29 cellular contexts compared by ENCODE assay signal in the genomic region with DNA sequence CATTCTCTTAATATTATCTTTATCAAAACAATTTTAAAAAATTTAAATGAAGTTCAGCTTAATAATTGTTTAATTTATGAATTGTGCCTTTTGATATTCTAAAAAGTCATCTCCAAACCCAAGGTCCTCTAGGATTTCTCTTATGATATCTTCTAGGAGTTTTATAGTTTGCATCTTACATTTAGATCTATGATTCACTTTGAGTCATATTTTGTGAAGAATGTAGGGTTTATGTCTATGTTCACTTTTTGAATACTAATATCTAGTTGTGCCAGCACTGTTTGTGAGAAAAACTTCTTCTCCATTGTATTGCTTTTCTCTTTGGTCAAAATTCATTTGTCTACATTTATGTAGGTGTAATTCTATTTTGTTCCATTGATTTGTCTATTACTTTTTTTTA.
"Had no signal": no experiment of that assay in that cellular context is flagged by ENCODE, and none has a peak within 500 bp of the region (broad histone marks: within the 10 kb centered on the region; RNA-seq: fewer than 3 reads in every experiment).

No MANE protein-coding gene starts in this region.

- H3K4me1 ChIP-seq: ascending aorta, breast epithelium, esophagus squamous epithelium, gastroesophageal sphincter, heart right ventricle had no signal

- H3K4me1 Mint-ChIP-seq: activated CD4-positive, alpha-beta memory T cell treated with anti-CD3 and anti-CD28 coated beads, Interleukin-2, amount 10 ng/mL, durations not matched to agents 7 days and 5 days; activated CD4-positive, alpha-beta T cell treated with anti-CD3 and anti-CD28 coated beads for 36 hours; activated CD4-positive, alpha-beta T cell treated with anti-CD3 and anti-CD28 coated beads, Interleukin-2, amount 10 ng/mL, durations not matched to agents 24 days and 14 days; activated naive CD4-positive, alpha-beta T cell treated with anti-CD3 and anti-CD28 coated beads, Interleukin-2, amount 10 ng/mL, durations not matched to agents 7 days and 5 days; activated naive CD8-positive, alpha-beta T cell treated with anti-CD3 and anti-CD28 coated beads, Interleukin-2, amount 10 ng/mL, durations not matched to agents 7 days and 5 days; brain; central memory CD8-positive, alpha-beta T cell had no signal

- H3K27me3 Mint-ChIP-seq: activated CD4-positive, alpha-beta memory T cell treated with anti-CD3 and anti-CD28 coated beads, Interleukin-2, amount 10 ng/mL, durations not matched to agents 7 days and 5 days; activated CD4-positive, alpha-beta T cell treated with anti-CD3 and anti-CD28 coated beads for 36 hours; activated CD4-positive, alpha-beta T cell treated with anti-CD3 and anti-CD28 coated beads, Interleukin-2, amount 10 ng/mL, durations not matched to agents 24 days and 14 days; activated naive CD4-positive, alpha-beta T cell treated with anti-CD3 and anti-CD28 coated beads, Interleukin-2, amount 10 ng/mL, durations not matched to agents 7 days and 5 days; activated naive CD8-positive, alpha-beta T cell treated with anti-CD3 and anti-CD28 coated beads, Interleukin-2, amount 10 ng/mL, durations not matched to agents 7 days and 5 days; activated T-cell treated with anti-CD3 and anti-CD28 coated beads, Interleukin-2, amount 50 U/mL, for 24 hours; central memory CD8-positive, alpha-beta T cell; effector memory CD8-positive, alpha-beta T cell had no signal

- H3K4me3 Mint-ChIP-seq: activated CD4-positive, alpha-beta memory T cell treated with anti-CD3 and anti-CD28 coated beads, Interleukin-2, amount 10 ng/mL, durations not matched to agents 7 days and 5 days; activated CD4-positive, alpha-beta T cell treated with anti-CD3 and anti-CD28 coated beads for 36 hours; activated CD4-positive, alpha-beta T cell treated with anti-CD3 and anti-CD28 coated beads, Interleukin-2, amount 10 ng/mL, durations not matched to agents 24 days and 14 days; activated naive CD4-positive, alpha-beta T cell treated with anti-CD3 and anti-CD28 coated beads, Interleukin-2, amount 10 ng/mL, durations not matched to agents 7 days and 5 days; activated naive CD8-positive, alpha-beta T cell treated with anti-CD3 and anti-CD28 coated beads, Interleukin-2, amount 10 ng/mL, durations not matched to agents 7 days and 5 days; activated T-cell treated with anti-CD3 and anti-CD28 coated beads, Interleukin-2, amount 50 U/mL, for 24 hours; activated T-cell treated with anti-CD3 and anti-CD28 coated beads, Interleukin-2, amount 50 U/mL, for 72 hours; brain; central memory CD8-positive, alpha-beta T cell; effector memory CD8-positive, alpha-beta T cell had no signal

- H3K36me3 Mint-ChIP-seq: activated naive CD4-positive, alpha-beta T cell treated with anti-CD3 and anti-CD28 coated beads, Interleukin-2, amount 10 ng/mL, durations not matched to agents 7 days and 5 days; activated naive CD4-positive, alpha-beta T cell treated with anti-CD3 and anti-CD28 coated beads, Interleukin-2, amount 50 U/mL, for 72 hours; activated naive CD8-positive, alpha-beta T cell treated with anti-CD3 and anti-CD28 coated beads, Interleukin-2, amount 10 ng/mL, durations not matched to agents 7 days and 5 days; brain had no signal

- DNase-seq: activated CD4-positive, alpha-beta memory T cell treated with anti-CD3 and anti-CD28 coated beads, Interleukin-2, amount 10 ng/mL, durations not matched to agents 7 days and 5 days; activated CD4-positive, alpha-beta T cell treated with anti-CD3 and anti-CD28 coated beads for 36 hours; activated CD4-positive, alpha-beta T cell treated with anti-CD3 and anti-CD28 coated beads, Interleukin-2, amount 10 ng/mL, durations not matched to agents 24 days and 14 days; activated CD4-positive, alpha-beta T cell treated with anti-CD3 and anti-CD28 coated beads, Interleukin-2, amount 50 U/mL, for 4 hours; activated CD4-positive, CD25-positive, alpha-beta regulatory T cell; activated CD4-positive, CD25-positive, alpha-beta regulatory T cell treated with anti-CD3 and anti-CD28 coated beads, Interleukin-2, amount 50 U/mL, for 72 hours; activated CD8-positive, alpha-beta memory T cell treated with anti-CD3 and anti-CD28 coated beads, Interleukin-2, amount 50 U/mL, for 48 hours; activated gamma-delta T cell; activated naive CD4-positive, alpha-beta T cell; activated naive CD4-positive, alpha-beta T cell treated with anti-CD3 and anti-CD28 coated beads, Interleukin-2, amount 10 ng/mL, durations not matched to agents 7 days and 5 days; activated naive CD8-positive, alpha-beta T cell treated with anti-CD3 and anti-CD28 coated beads, Interleukin-2, amount 10 ng/mL, durations not matched to agents 7 days and 5 days; activated T-cell treated with anti-CD3 and anti-CD28 coated beads for 4 hours; activated T-cell treated with anti-CD3 and anti-CD28 coated beads, Interleukin-2, amount 50 U/mL, for 24 hours; activated T-cell treated with anti-CD3 and anti-CD28 coated beads, Interleukin-2, amount 50 U/mL, for 72 hours; cortex of kidney; dermis blood vessel endothelial cell; effector CD4-positive, alpha-beta T cell; effector memory CD8-positive, alpha-beta T cell; esophagus squamous epithelium; foreskin melanocyte; heart right ventricle; T-helper 2 cell had no signal

- H3K36me3 ChIP-seq: ascending aorta, breast epithelium, esophagus squamous epithelium, gastroesophageal sphincter, heart right ventricle had no signal

- H3K27ac Mint-ChIP-seq: activated CD4-positive, alpha-beta memory T cell treated with anti-CD3 and anti-CD28 coated beads, Interleukin-2, amount 10 ng/mL, durations not matched to agents 7 days and 5 days; activated CD4-positive, alpha-beta T cell treated with anti-CD3 and anti-CD28 coated beads for 36 hours; activated CD4-positive, alpha-beta T cell treated with anti-CD3 and anti-CD28 coated beads, Interleukin-2, amount 10 ng/mL, durations not matched to agents 24 days and 14 days; activated naive CD4-positive, alpha-beta T cell treated with anti-CD3 and anti-CD28 coated beads, Interleukin-2, amount 10 ng/mL, durations not matched to agents 7 days and 5 days; activated naive CD4-positive, alpha-beta T cell treated with anti-CD3 and anti-CD28 coated beads, Interleukin-2, amount 50 U/mL, for 72 hours; activated naive CD8-positive, alpha-beta T cell treated with anti-CD3 and anti-CD28 coated beads, Interleukin-2, amount 10 ng/mL, durations not matched to agents 7 days and 5 days; activated T-cell treated with anti-CD3 and anti-CD28 coated beads, Interleukin-2, amount 50 U/mL, for 24 hours; activated T-cell treated with anti-CD3 and anti-CD28 coated beads, Interleukin-2, amount 50 U/mL, for 72 hours; brain; effector memory CD8-positive, alpha-beta T cell had no signal

- H3K9me3 Mint-ChIP-seq: brain had no signal

- H3K27ac ChIP-seq: ascending aorta, breast epithelium, epithelial cell of prostate, esophagus squamous epithelium, gastroesophageal sphincter, heart right ventricle had no signal

- H3K4me3 ChIP-seq: ascending aorta, breast epithelium, esophagus squamous epithelium, gastroesophageal sphincter, heart right ventricle had no signal

- H3K27me3 ChIP-seq: ascending aorta, breast epithelium, esophagus squamous epithelium, gastroesophageal sphincter, heart right ventricle had no signal

- H3K9me3 ChIP-seq: ascending aorta, breast epithelium, esophagus squamous epithelium, gastroesophageal sphincter had no signal
